35 cellular contexts compared by ENCODE assay signal in the genomic region with DNA sequence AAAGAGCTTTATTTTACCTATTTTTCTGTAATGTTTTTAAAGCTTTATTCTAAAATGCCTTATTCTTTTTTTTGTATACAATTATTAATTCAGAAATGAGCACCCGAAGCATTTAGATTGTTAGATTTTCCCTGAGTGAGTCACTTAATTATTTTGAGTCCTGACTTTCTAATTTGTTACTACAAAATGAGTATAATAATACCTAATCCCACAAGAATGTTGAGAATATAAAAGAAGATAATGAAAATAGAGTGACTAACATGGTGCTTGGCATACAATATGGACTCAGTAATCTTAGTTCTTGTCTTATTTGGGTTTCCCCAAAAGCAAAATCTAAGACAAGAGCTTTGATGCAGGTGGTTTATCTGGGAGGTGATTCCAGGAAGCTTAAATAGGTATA.
"Had no signal": no experiment of that assay in that cellular context is flagged by ENCODE, and none has a peak within 500 bp of the region (broad histone marks: within the 10 kb centered on the region; RNA-seq: fewer than 3 reads in every experiment).

No MANE protein-coding gene starts in this region.

- H3K36me3 Mint-ChIP-seq: activated naive CD4-positive, alpha-beta T cell treated with anti-CD3 and anti-CD28 coated beads, Interleukin-2, amount 50 U/mL, for 24 hours; activated naive CD8-positive, alpha-beta T cell treated with anti-CD3 and anti-CD28 coated beads, Interleukin-2, amount 10 ng/mL, durations not matched to agents 7 days and 5 days; WTC11 had no signal

- DNase-seq: activated CD4-positive, alpha-beta memory T cell treated with anti-CD3 and anti-CD28 coated beads, Interleukin-2, amount 10 ng/mL, durations not matched to agents 7 days and 5 days; activated CD4-positive, alpha-beta T cell treated with anti-CD3 and anti-CD28 coated beads for 4 hours; activated CD4-positive, alpha-beta T cell treated with anti-CD3 and anti-CD28 coated beads, Interleukin-2, amount 50 U/mL, for 1 hour; activated gamma-delta T cell; activated naive CD4-positive, alpha-beta T cell treated with Interleukin-2 at 50 U/mL for 16 hours; activated naive CD8-positive, alpha-beta T cell treated with anti-CD3 and anti-CD28 coated beads, Interleukin-2, amount 10 ng/mL, durations not matched to agents 7 days and 5 days; activated T-cell treated with anti-CD3 and anti-CD28 coated beads, Interleukin-2, amount 50 U/mL, for 1 hour; activated T-cell treated with anti-CD3 and anti-CD28 coated beads, Interleukin-2, amount 50 U/mL, for 72 hours; amygdala; brain microvascular endothelial cell; central memory CD4-positive, alpha-beta T cell; MG63; NCI-H1048; NCI-H1436 treated with DMSO at 0.1 percent for 48 hours; NCI-H1694 treated with DMSO at 0.1 percent for 48 hours; NCI-H2029 treated with DMSO at 0.1 percent for 48 hours; NCI-H2107; NCI-H2171; NCI-H510A; NCI-H526; NCI-H748 treated with DMSO at 0.1 percent for 48 hours; NK-92 treated with Interleukin-12 subunit alpha and Interleukin-12 subunit beta, amount 100 ng/mL, for 24 hours; PC-3; Peyer's patch; RPMI8226; SIG-M5 had no signal

- H3K27me3 ChIP-seq: ascending aorta, brain microvascular endothelial cell, MG63, Peyer's patch had no signal

- H3K9me3 ChIP-seq: ascending aorta, MG63, Peyer's patch had no signal

- FAIRE-seq: K562, TTC549 had no signal

- ATAC-seq: activated CD4-positive, CD25-positive, alpha-beta regulatory T cell treated with anti-CD3 and anti-CD28 coated beads, Interleukin-2, amount 50 U/mL, for 24 hours; activated T-cell treated with anti-CD3 and anti-CD28 coated beads, Interleukin-2, amount 50 U/mL, for 72 hours; K562; PC-3; Right ventricle myocardium inferior; WTC11 had no signal

- H3K9me3 Mint-ChIP-seq: activated CD4-positive, alpha-beta memory T cell treated with anti-CD3 and anti-CD28 coated beads, Interleukin-2, amount 10 ng/mL, durations not matched to agents 7 days and 5 days; activated naive CD4-positive, alpha-beta T cell treated with anti-CD3 and anti-CD28 coated beads, Interleukin-2, amount 50 U/mL, for 24 hours; activated naive CD8-positive, alpha-beta T cell treated with anti-CD3 and anti-CD28 coated beads, Interleukin-2, amount 10 ng/mL, durations not matched to agents 7 days and 5 days; activated T-helper 2 cell treated with anti-CD3 and anti-CD28 coated beads, Interferon-gamma antibody, Interleukin-2, Interleukin-4, amounts not matched to agents 10 μg/mL and 5 μg/mL and 100 μg/mL, durations not matched to agents 14 hours and 24 hours and 36 hours; T-helper 2 cell treated with Interferon-gamma antibody and Interleukin-4, amounts not matched to agents 5 μg/mL and 100 μg/mL, for 36 hours had no signal

- H3K4me1 ChIP-seq: ascending aorta, Peyer's patch had no signal

- H3K36me3 ChIP-seq: ascending aorta, brain microvascular endothelial cell, MG63, Peyer's patch had no signal

- H3K4me3 ChIP-seq: ascending aorta, K562, MG63, Peyer's patch had no signal

- H3K4me3 Mint-ChIP-seq: activated CD4-positive, alpha-beta memory T cell treated with anti-CD3 and anti-CD28 coated beads, Interleukin-2, amount 10 ng/mL, durations not matched to agents 7 days and 5 days; activated naive CD4-positive, alpha-beta T cell treated with anti-CD3 and anti-CD28 coated beads, Interleukin-2, amount 50 U/mL, for 24 hours; activated naive CD8-positive, alpha-beta T cell treated with anti-CD3 and anti-CD28 coated beads, Interleukin-2, amount 10 ng/mL, durations not matched to agents 7 days and 5 days; activated T-cell treated with anti-CD3 and anti-CD28 coated beads, Interleukin-2, amount 50 U/mL, for 72 hours; T-helper 2 cell treated with Interferon-gamma antibody and Interleukin-4, amounts not matched to agents 5 μg/mL and 100 μg/mL, for 36 hours; WTC11 had no signal

- H3K27ac Mint-ChIP-seq: activated CD4-positive, alpha-beta memory T cell treated with anti-CD3 and anti-CD28 coated beads, Interleukin-2, amount 10 ng/mL, durations not matched to agents 7 days and 5 days; activated naive CD4-positive, alpha-beta T cell treated with anti-CD3 and anti-CD28 coated beads, Interleukin-2, amount 50 U/mL, for 24 hours; activated naive CD8-positive, alpha-beta T cell treated with anti-CD3 and anti-CD28 coated beads, Interleukin-2, amount 10 ng/mL, durations not matched to agents 7 days and 5 days; activated T-cell treated with anti-CD3 and anti-CD28 coated beads, Interleukin-2, amount 50 U/mL, for 72 hours; activated T-helper 2 cell treated with anti-CD3 and anti-CD28 coated beads, Interferon-gamma antibody, Interleukin-2, Interleukin-4, amounts not matched to agents 10 μg/mL and 5 μg/mL and 100 μg/mL, durations not matched to agents 14 hours and 24 hours and 36 hours; T-helper 2 cell treated with Interferon-gamma antibody and Interleukin-4, amounts not matched to agents 5 μg/mL and 100 μg/mL, for 36 hours; WTC11 had no signal

- H3K27me3 Mint-ChIP-seq: activated CD4-positive, alpha-beta memory T cell treated with anti-CD3 and anti-CD28 coated beads, Interleukin-2, amount 10 ng/mL, durations not matched to agents 7 days and 5 days; activated naive CD4-positive, alpha-beta T cell treated with anti-CD3 and anti-CD28 coated beads, Interleukin-2, amount 50 U/mL, for 24 hours; activated naive CD8-positive, alpha-beta T cell treated with anti-CD3 and anti-CD28 coated beads, Interleukin-2, amount 10 ng/mL, durations not matched to agents 7 days and 5 days had no signal

- H3K4me1 Mint-ChIP-seq: activated CD4-positive, alpha-beta memory T cell treated with anti-CD3 and anti-CD28 coated beads, Interleukin-2, amount 10 ng/mL, durations not matched to agents 7 days and 5 days; activated naive CD4-positive, alpha-beta T cell treated with anti-CD3 and anti-CD28 coated beads, Interleukin-2, amount 50 U/mL, for 24 hours; activated naive CD8-positive, alpha-beta T cell treated with anti-CD3 and anti-CD28 coated beads, Interleukin-2, amount 10 ng/mL, durations not matched to agents 7 days and 5 days; WTC11 had no signal

- H3K27ac ChIP-seq: ascending aorta, brain microvascular endothelial cell, Peyer's patch had no signal
